ENCODE assay signal across 8 cellular contexts in the genomic region with DNA sequence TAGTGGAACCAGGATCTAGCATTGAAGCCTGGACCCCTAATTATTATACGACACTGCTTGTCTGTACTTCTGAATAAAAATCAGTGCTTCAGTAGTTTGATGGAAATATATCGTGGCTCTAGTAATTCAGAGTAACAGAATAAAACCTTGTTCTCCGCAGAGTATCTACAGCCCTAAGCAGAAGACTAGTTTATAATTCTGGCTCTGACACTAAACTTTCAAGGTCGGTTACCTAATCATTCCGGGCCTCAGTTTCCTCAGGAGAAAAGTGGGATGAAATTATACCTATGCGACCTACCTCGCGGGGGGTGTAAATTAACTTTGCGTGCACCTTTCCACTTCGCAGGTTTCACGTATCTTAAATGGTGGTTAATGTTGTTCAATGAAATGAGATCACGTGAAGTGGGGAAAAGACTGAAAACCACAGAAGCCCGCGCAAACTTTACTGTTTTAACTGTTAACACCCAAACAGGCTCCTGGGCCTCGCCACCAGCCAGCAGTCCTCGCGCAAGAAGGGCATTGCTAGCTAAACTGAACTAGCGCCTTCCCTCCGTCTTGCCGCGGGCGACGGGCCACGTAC. TPM values are rescaled to one million over a fixed set of nuclear protein-coding genes. Genes with fewer than 3 reads are reported as not detected.
DNase-seq lines count a peak whose midpoint lies in the region; ATAC-seq and TF ChIP-seq lines count a peak whose summit lies in the region.

No MANE protein-coding gene starts in this region.

- peak overlapping the region; percentile 91 for H3K27ac ChIP-seq in OCI-LY1 (ENCODE audit: low read depth, low read length, poor library complexity, severe bottlenecking)
- peak overlapping the region; percentile 98 for H3K27ac ChIP-seq in osteoblast (ENCODE audit: low read depth, low read length)

- H3K27me3 Mint-ChIP-seq in effector memory CD8-positive, alpha-beta T cell = no peaks in the 10 kb centered on the region

- no peak for TF ChIP-seq CTCF in GM12875 (IDR thresholded peaks at IDR 0.05; ENCODE audit: borderline replicate concordance, insufficient read depth, low read depth, low read length)
- TF ChIP-seq CTCF in OCI-LY1 (IDR thresholded peaks at IDR 0.05; ENCODE audit: low read length) = no peak
- TF ChIP-seq CTCF in osteoblast (IDR thresholded peaks at IDR 0.05; ENCODE audit: extremely low read depth, low read depth, low read length) = no peak

- H3K9me3 ChIP-seq in OCI-LY1 (ENCODE audit: low read length) = no peaks in the 10 kb centered on the region
- H3K9me3 ChIP-seq in osteoblast (ENCODE audit: low read depth, low read length) = no peaks in the 10 kb centered on the region

- peak in 1 of 3 experiments; percentile 60 for DNase-seq in effector memory CD8-positive, alpha-beta T cell
- DNase-seq in osteoblast (ENCODE audit: insufficient read length, low spot score, missing footprints) (peak; percentile 55), retina (no peak)
- DNase-seq in stimulated activated CD4-positive, alpha-beta T cell treated with anti-CD3 and anti-CD28 coated beads, Interleukin-2, amount 100 ng/mL, for 24 hours = no peak

- peak overlapping the region; percentile 97 for H3K4me3 ChIP-seq in GM12875 (ENCODE audit: low read depth, low read length)
- peak overlapping the region; percentile 75 for H3K4me3 ChIP-seq in OCI-LY1 (ENCODE audit: low read depth, low read length, poor library complexity, severe bottlenecking)
- H3K4me3 ChIP-seq in osteoblast (ENCODE audit: insufficient read depth, low read length) = peak overlapping the region; percentile 91

- peak; percentile 30 for ATAC-seq in effector memory CD8-positive, alpha-beta T cell (replicated peaks)
- ATAC-seq in GM18909 (IDR thresholded peaks at IDR 0.05; ENCODE audit: poor library complexity, unreplicated experiment) = no peak
- no peak for ATAC-seq in GM19395 (IDR thresholded peaks at IDR 0.05; ENCODE audit: unreplicated experiment)

- peaks cover 27 to 45% of the 10 kb centered on the region in 2 donors for H3K4me1 Mint-ChIP-seq in effector memory CD8-positive, alpha-beta T cell (ENCODE audit: low read depth in 2 of 2)

- peak overlapping the region; percentile 96 for H3K4me2 ChIP-seq in OCI-LY1 (ENCODE audit: low read length)
- H3K4me2 ChIP-seq in osteoblast (ENCODE audit: insufficient read depth, low read length) = peak overlapping the region; percentile 92

- no peaks in the 10 kb centered on the region for H3K9me2 ChIP-seq in OCI-LY1 (ENCODE audit: low read depth, low read length)

- peak overlapping the region; percentile 99 to 100 for H3K27ac Mint-ChIP-seq in effector memory CD8-positive, alpha-beta T cell

- H4K20me1 ChIP-seq in OCI-LY1 (ENCODE audit: insufficient read depth, low read length) (no peaks in the 10 kb centered on the region), osteoblast (ENCODE audit: insufficient read depth, low read length) (no peaks in the 10 kb centered on the region)

- H3K79me2 ChIP-seq in OCI-LY1 (ENCODE audit: insufficient read depth, low read length) (peaks cover 62% of the 10 kb centered on the region), osteoblast (ENCODE audit: insufficient read depth, low read length) (peaks cover 51% of the 10 kb centered on the region)

- H3K36me3 ChIP-seq in OCI-LY1 (ENCODE audit: insufficient read depth, low read length) (peaks cover 69% of the 10 kb centered on the region), osteoblast (ENCODE audit: insufficient read depth, low read length) (no peaks in the 10 kb centered on the region)

- H3F3A ChIP-seq in OCI-LY1 (ENCODE audit: insufficient read depth, low read length) = no peaks in the 10 kb centered on the region

- no peaks in the 10 kb centered on the region for H3K27me3 ChIP-seq in OCI-LY1 (ENCODE audit: insufficient read depth, low read length)
- H3K27me3 ChIP-seq in osteoblast (ENCODE audit: insufficient read depth, low read length) = no peaks in the 10 kb centered on the region

- peaks cover 48% of the 10 kb centered on the region for H3K4me1 ChIP-seq in OCI-LY1 (ENCODE audit: insufficient read depth, low read length, severe bottlenecking)
- peaks cover 25% of the 10 kb centered on the region for H3K4me1 ChIP-seq in osteoblast (ENCODE audit: insufficient read depth, low read length)

- H3K9ac ChIP-seq in OCI-LY1 (ENCODE audit: low read length) = peak overlapping the region; percentile 88

- H2AFZ ChIP-seq in OCI-LY1 (ENCODE audit: low read length) (no peak overlapping the region), osteoblast (ENCODE audit: low read length) (peak overlapping the region; percentile 98)

- peak overlapping the region; percentile 94 to 97 for H3K4me3 Mint-ChIP-seq in effector memory CD8-positive, alpha-beta T cell

- H3K36me3 Mint-ChIP-seq in effector memory CD8-positive, alpha-beta T cell (ENCODE audit: insufficient read depth) = peaks cover 66% of the 10 kb centered on the region

- no peaks in the 10 kb centered on the region for H3K9me3 Mint-ChIP-seq in effector memory CD8-positive, alpha-beta T cell

RNA-seq across cellular contexts. Expression of gene THAP5, which starts 0.6 kb away (rescaled TPM):
- total RNA-seq in osteoblast = 25.7 and 28.6 TPM in 2 replicates

RNA-seq across cellular contexts. Expression of gene DNAJB9, which starts 0.8 kb away (rescaled TPM):
- 24.6 and 34.2 TPM in 2 replicates for total RNA-seq in osteoblast

RNA-seq across cellular contexts. Expression of gene PNPLA8, which starts 43.0 kb away (rescaled TPM):
- total RNA-seq in osteoblast = 36.2 and 37.6 TPM in 2 replicates
